15 cellular contexts compared by ENCODE assay signal in genomic region chr1:53066433-53066832, GRCh38. TPM values are rescaled to one million over a fixed set of nuclear protein-coding genes. Genes with fewer than 3 reads are reported as not detected.
"Had no signal": no experiment of that assay in that cellular context is flagged by ENCODE, and none has a peak within 500 bp of the region (broad histone marks: within the 10 kb centered on the region; RNA-seq: fewer than 3 reads in every experiment).

No MANE protein-coding gene starts in this region.

- H3K27ac ChIP-seq: brain microvascular endothelial cell, left lung had no signal

- H3K9me3 ChIP-seq: gastrocnemius medialis, heart left ventricle, left lung had no signal

- ATAC-seq: activated CD8-positive, alpha-beta T cell treated with anti-CD3 and anti-CD28 coated beads for 36 hours; activated T-cell treated with anti-CD3 and anti-CD28 coated beads, Interleukin-2, amount 50 U/mL, for 4 hours; effector memory CD8-positive, alpha-beta T cell; gastrocnemius medialis; left lung had no signal

- H3K36me3 ChIP-seq: brain microvascular endothelial cell, gastrocnemius medialis, left lung had no signal

- H3K4me3 ChIP-seq: gastrocnemius medialis, heart left ventricle, left lung had no signal

- DNase-seq: activated CD4-positive, alpha-beta T cell treated with anti-CD3 and anti-CD28 coated beads for 4 hours; activated CD8-positive, alpha-beta T cell treated with anti-CD3 and anti-CD28 coated beads for 36 hours; activated effector memory CD4-positive, alpha-beta T cell treated with Interleukin-2 at 50 U/mL for 16 hours; activated T-cell treated with anti-CD3 and anti-CD28 coated beads, Interleukin-2, amount 50 U/mL, for 4 hours; brain microvascular endothelial cell; effector memory CD8-positive, alpha-beta T cell; gastrocnemius medialis; mesendoderm; stimulated activated CD4-positive, alpha-beta T cell treated with anti-CD3 and anti-CD28 coated beads, Interleukin-15, amount 100 ng/mL, for 24 hours; stimulated activated CD4-positive, alpha-beta T cell treated with anti-CD3 and anti-CD28 coated beads, Interleukin-4, amount 100 ng/mL, for 1 hour; stimulated activated naive CD4-positive, alpha-beta T cell treated with Interleukin-2 at 50 U/mL for 16 hours; T-helper 2 cell; trophoblast cell had no signal

RNA-seq across cellular contexts. Expression of gene PODN, which starts 4.4 kb away (rescaled TPM):
- total RNA-seq: activated CD8-positive, alpha-beta T cell treated with anti-CD3 and anti-CD28 coated beads for 36 hours had no signal
